In genomic region chr2:180571559-180571958, GRCh38 we compare ENCODE assay signal across 19 cellular contexts.
A peak's percentile ranks its signal among the peaks of the same experiment; 100 is the strongest.
DNase-seq lines count a peak whose midpoint lies in the region; FAIRE-seq and TF ChIP-seq lines count a peak whose summit lies in the region.
"Had no signal": no experiment of that assay in that cellular context is flagged by ENCODE, and none has a peak within 500 bp of the region (broad histone marks: within the 10 kb centered on the region; RNA-seq: fewer than 3 reads in every experiment).

No MANE protein-coding gene starts in this region.

- H3K79me2 ChIP-seq in ACC112 (ENCODE audit: control insufficient read depth, insufficient read depth, low read length, unreplicated experiment), result no peaks in the 10 kb centered on the region

- DNase-seq in H54 (ENCODE audit: insufficient read length, low spot score) (no peak), astrocyte of the hippocampus (ENCODE audit: low read depth, low spot score) (peak; percentile 62), foreskin fibroblast (peak; percentile 52 to 78), NCI-H187 (lab: John Stamatoyannopoulos, UW) (no peak), Ammon's horn (ENCODE audit: low spot score) (no peak), GM12891 (ENCODE audit: insufficient read length, low spot score) (no peak)
- no peak for DNase-seq in activated naive CD4-positive, alpha-beta T cell treated with anti-CD3 and anti-CD28 coated beads, Interleukin-2, amount 10 ng/mL, durations not matched to agents 7 days and 5 days
- DNase-seq: activated T-cell treated with anti-CD3 and anti-CD28 coated beads for 4 hours; COR-L47; MM.1S; NCI-H2081 treated with DMSO at 0.1 percent for 48 hours; NCI-H526 treated with DMSO at 0.1 percent for 48 hours; stimulated activated naive CD8-positive, alpha-beta T cell treated with anti-CD3 and anti-CD28 coated beads, Interleukin-15, amount 100 ng/mL, for 72 hours had no signal

- CTCF ChIA-PET in activated naive CD4-positive, alpha-beta T cell treated with anti-CD3 and anti-CD28 coated beads, Interleukin-2, amount 10 ng/mL, durations not matched to agents 7 days and 5 days (lab: Charles Lee), result no interaction called here

- TF ChIP-seq POLR2A in H54 (IDR thresholded peaks at IDR 0.05; ENCODE audit: low read depth, low read length), result no peak
- no peak for TF ChIP-seq POLR2A in GM12891 (IDR thresholded peaks at IDR 0.05; ENCODE audit: low read depth, low read length)

- no peaks in the 10 kb centered on the region for H3K27me3 ChIP-seq in ACC112 (ENCODE audit: insufficient read depth, low read length)

- H3K27ac ChIP-seq in ACC112 (ENCODE audit: low read depth, low read length), result peak overlapping the region; percentile 9; the same call in 1 of the 2 replicates

- H3K4me3 ChIP-seq in ACC112 (ENCODE audit: low read depth, low read length), result no peak overlapping the region
- H3K4me3 ChIP-seq in foreskin fibroblast (ENCODE audit: low read depth in 1 of 2, low read length in 2 of 2), result no peak overlapping the region
- H3K4me3 ChIP-seq: lung had no signal

- FAIRE-seq in H54 (lab: Jason Lieb, UNC) (peak; percentile 68), GM12891 (lab: Jason Lieb, UNC) (no peak)
- FAIRE-seq: A204.1 had no signal

- H3K27ac Mint-ChIP-seq in activated naive CD4-positive, alpha-beta T cell treated with anti-CD3 and anti-CD28 coated beads, Interleukin-2, amount 10 ng/mL, durations not matched to agents 7 days and 5 days, result no peak overlapping the region
- H3K27ac Mint-ChIP-seq: activated naive CD4-positive, alpha-beta T cell treated with anti-CD3 and anti-CD28 coated beads, Interleukin-2, amount 50 U/mL, for 24 hours; natural killer cell treated with Interleukin-12 subunit alpha and Interleukin-12 subunit beta and Interleukin-15 and Interleukin-18, amount 100 ng/mL, for 72 hours; stimulated activated naive CD8-positive, alpha-beta T cell treated with anti-CD3 and anti-CD28 coated beads, Interleukin-15, amount 100 ng/mL, for 72 hours had no signal

- no peaks in the 10 kb centered on the region for H3K9me3 Mint-ChIP-seq in activated naive CD4-positive, alpha-beta T cell treated with anti-CD3 and anti-CD28 coated beads, Interleukin-2, amount 10 ng/mL, durations not matched to agents 7 days and 5 days
- H3K9me3 Mint-ChIP-seq: activated naive CD4-positive, alpha-beta T cell treated with anti-CD3 and anti-CD28 coated beads, Interleukin-2, amount 50 U/mL, for 24 hours; central memory CD8-positive, alpha-beta T cell; natural killer cell treated with Interleukin-12 subunit alpha and Interleukin-12 subunit beta and Interleukin-15 and Interleukin-18, amount 100 ng/mL, for 72 hours; stimulated activated naive CD8-positive, alpha-beta T cell treated with anti-CD3 and anti-CD28 coated beads, Interleukin-15, amount 100 ng/mL, for 72 hours had no signal

- no peak for TF ChIP-seq CTCF in foreskin fibroblast (IDR thresholded peaks at IDR 0.05; ENCODE audit: low read depth, low read length)

- no peak overlapping the region for H3K4me3 Mint-ChIP-seq in activated naive CD4-positive, alpha-beta T cell treated with anti-CD3 and anti-CD28 coated beads, Interleukin-2, amount 10 ng/mL, durations not matched to agents 7 days and 5 days
- H3K4me3 Mint-ChIP-seq: activated naive CD4-positive, alpha-beta T cell treated with anti-CD3 and anti-CD28 coated beads, Interleukin-2, amount 50 U/mL, for 24 hours; central memory CD8-positive, alpha-beta T cell; natural killer cell treated with Interleukin-12 subunit alpha and Interleukin-12 subunit beta and Interleukin-15 and Interleukin-18, amount 100 ng/mL, for 72 hours; stimulated activated naive CD8-positive, alpha-beta T cell treated with anti-CD3 and anti-CD28 coated beads, Interleukin-15, amount 100 ng/mL, for 72 hours had no signal

- H3K4me1 Mint-ChIP-seq in activated naive CD4-positive, alpha-beta T cell treated with anti-CD3 and anti-CD28 coated beads, Interleukin-2, amount 10 ng/mL, durations not matched to agents 7 days and 5 days, result no peaks in the 10 kb centered on the region
- H3K4me1 Mint-ChIP-seq: activated naive CD4-positive, alpha-beta T cell treated with anti-CD3 and anti-CD28 coated beads, Interleukin-2, amount 50 U/mL, for 24 hours; central memory CD8-positive, alpha-beta T cell; stimulated activated naive CD8-positive, alpha-beta T cell treated with anti-CD3 and anti-CD28 coated beads, Interleukin-15, amount 100 ng/mL, for 72 hours had no signal

- H3K36me3 ChIP-seq in ACC112 (ENCODE audit: insufficient read depth, low read length), result no peaks in the 10 kb centered on the region

- no peaks in the 10 kb centered on the region for H3K27me3 Mint-ChIP-seq in activated naive CD4-positive, alpha-beta T cell treated with anti-CD3 and anti-CD28 coated beads, Interleukin-2, amount 10 ng/mL, durations not matched to agents 7 days and 5 days
- H3K27me3 Mint-ChIP-seq: stimulated activated naive CD8-positive, alpha-beta T cell treated with anti-CD3 and anti-CD28 coated beads, Interleukin-15, amount 100 ng/mL, for 72 hours had no signal

- H2AFZ ChIP-seq in ACC112 (ENCODE audit: low read length, unreplicated experiment), result peak overlapping the region; percentile 47

- peaks cover 17% of the 10 kb centered on the region for H3K4me1 ChIP-seq in ACC112 (ENCODE audit: control insufficient read depth, insufficient read depth, low read length, unreplicated experiment)

- H3K36me3 Mint-ChIP-seq in activated naive CD4-positive, alpha-beta T cell treated with anti-CD3 and anti-CD28 coated beads, Interleukin-2, amount 10 ng/mL, durations not matched to agents 7 days and 5 days, result no peaks in the 10 kb centered on the region
- H3K36me3 Mint-ChIP-seq: activated naive CD4-positive, alpha-beta T cell treated with anti-CD3 and anti-CD28 coated beads, Interleukin-2, amount 50 U/mL, for 24 hours; natural killer cell treated with Interleukin-12 subunit alpha and Interleukin-12 subunit beta and Interleukin-15 and Interleukin-18, amount 100 ng/mL, for 72 hours had no signal

TF ChIP-seq in GM12891, 5 proteins besides CTCF, POLR2A, EP300 and RAD21:
- TF ChIP-seq PAX5 (IDR thresholded peaks at IDR 0.05; ENCODE audit: insufficient read depth, low read length, severe bottlenecking), result no peak
- no peak for TF ChIP-seq TAF1 (IDR thresholded peaks at IDR 0.05; ENCODE audit: low read depth, low read length)
- no peak for TF ChIP-seq POLR2AphosphoS5 (IDR thresholded peaks at IDR 0.05; ENCODE audit: low read depth, low read length)
- TF ChIP-seq POU2F2 (IDR thresholded peaks at IDR 0.05; ENCODE audit: low read depth, low read length), result no peak
- no peak for TF ChIP-seq SPI1 (IDR thresholded peaks at IDR 0.05; ENCODE audit: low read depth, low read length)

Comparison
In these comparisons a context has a peak if more than half of its experiments do, and no peak if none do; other contexts are left out.
1. DNase-seq: peak in astrocyte of the hippocampus (single experiment) and foreskin fibroblast (2 of 2); none in H54 (single experiment), activated naive CD4-positive, alpha-beta T cell treated with anti-CD3 and anti-CD28 coated beads, Interleukin-2, amount 10 ng/mL, durations not matched to agents 7 days and 5 days (single experiment), NCI-H187 (0 of 2), Ammon's horn (single experiment) and GM12891 (single experiment).